1 cellular context compared by ENCODE assay signal in genomic region chr21:36080386-36080785, GRCh38.
TF ChIP-seq lines count a peak whose summit lies in the region.

No MANE protein-coding gene starts in this region.

TF ChIP-seq in HepG2, 621 proteins besides CTCF, POLR2A, EP300 and RAD21:
- TF ChIP-seq MAFK (conservative IDR thresholded peaks at IDR 0.05 in 1 of 2, IDR thresholded peaks at IDR 0.05 in 1 of 2; ENCODE audit: low read length in 2 of 2) (peak; percentile 22 to 61; a peak in 2 of 4 replicates), RAD51 (IDR thresholded peaks at IDR 0.05; ENCODE audit: borderline replicate concordance) (no peak), MAFF (IDR thresholded peaks at IDR 0.05; ENCODE audit: low read depth, low read length) (peak; percentile 48; the same call in 1 of the 2 replicates), ZNF780A (CRISPR knock-in tag; IDR thresholded peaks at IDR 0.05) (no peak), SOX13 (IDR thresholded peaks at IDR 0.05) (no peak), SOX13 (CRISPR knock-in tag; conservative IDR thresholded peaks at IDR 0.05 in 1 of 2, IDR thresholded peaks at IDR 0.05 in 1 of 2) (0 out of 4 replicates have a peak, but pooled peaks of 1 of the 2 experiments have one; percentile 13), ZNF577 (CRISPR knock-in tag; IDR thresholded peaks at IDR 0.05; ENCODE audit: borderline replicate concordance, low read depth) (no peak)
